In the genomic region with DNA sequence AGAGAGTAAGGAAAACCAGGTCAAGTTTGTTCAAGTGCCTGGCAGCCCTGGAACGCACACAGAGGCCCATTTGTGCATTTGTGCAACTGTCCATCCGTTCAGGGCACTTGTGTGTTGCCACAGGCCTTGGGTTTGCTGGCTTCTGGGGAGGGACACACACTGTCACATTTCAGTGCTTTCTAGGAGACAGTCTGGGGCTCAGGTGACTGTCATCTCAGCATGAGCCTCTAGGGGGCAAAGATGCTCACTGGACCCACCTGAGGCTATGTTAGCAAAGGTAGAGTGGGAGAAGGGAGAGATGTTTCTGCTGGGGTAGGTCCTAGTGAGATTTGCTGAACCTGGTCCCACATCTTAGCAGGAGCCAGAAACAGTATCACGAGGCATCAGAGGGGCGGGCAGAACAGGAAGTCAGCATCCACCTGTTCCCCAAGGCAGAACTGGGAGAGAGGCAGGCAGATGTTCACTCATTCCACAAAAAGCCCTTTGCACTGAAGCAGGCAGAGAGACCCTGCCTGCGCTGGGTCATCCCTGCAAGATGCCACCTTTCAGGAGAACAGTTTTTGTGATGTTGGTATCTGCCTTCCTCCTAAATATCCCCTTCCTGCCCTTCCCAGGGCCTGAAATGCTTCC, we compare ENCODE assay signal across 8 cellular contexts. TPM values are rescaled to one million over a fixed set of nuclear protein-coding genes. Genes with fewer than 3 reads are reported as not detected.
DNase-seq lines count a peak whose midpoint lies in the region; ATAC-seq, FAIRE-seq and TF ChIP-seq lines count a peak whose summit lies in the region.

No MANE protein-coding gene starts in this region.

- H3K9me3 ChIP-seq in Caco-2 (no peaks in the 10 kb centered on the region), adrenal gland (replicated peaks in 1 of 3) (no peaks in the 10 kb centered on the region), keratinocyte (ENCODE audit: control insufficient read depth, low read depth, low read length) (no peaks in the 10 kb centered on the region)

- H3K9me3 Mint-ChIP-seq in Caco-2 (ENCODE audit: unreplicated experiment) = no peaks in the 10 kb centered on the region
- H3K9me3 Mint-ChIP-seq in stimulated activated effector memory CD8-positive, alpha-beta T cell treated with anti-CD3 and anti-CD28 coated beads, Interleukin-12 subunit alpha, Interleukin-12 subunit beta, amount 100 ng/mL, for 72 hours = no peaks in the 10 kb centered on the region

- H3K27ac ChIP-seq in adrenal gland (peak overlapping the region in 4 of 5 donors; percentile 20 to 74 (median 52)), keratinocyte (ENCODE audit: control insufficient read depth, insufficient read depth, low read length) (no peak overlapping the region)

- H3K4me3 ChIP-seq in Caco-2 (ENCODE audit: low read depth, low read length) (no peak overlapping the region), adrenal gland (no peak overlapping the region), keratinocyte (ENCODE audit: control insufficient read depth in 2 of 3, extremely low read depth in 1 of 3, insufficient read depth in 2 of 3, low read depth in 1 of 3, low read length in 3 of 3) (no peak overlapping the region)

- H3K27me3 ChIP-seq in Caco-2 (replicated peaks; ENCODE audit: control insufficient read depth, insufficient read depth, low read length) (no peaks in the 10 kb centered on the region), adrenal gland (no peaks in the 10 kb centered on the region), keratinocyte (ENCODE audit: control insufficient read depth, extremely low read depth, insufficient read depth, low read length) (no peaks in the 10 kb centered on the region)

- no peak overlapping the region for H3K4me3 Mint-ChIP-seq in Caco-2 (ENCODE audit: unreplicated experiment)
- H3K4me3 Mint-ChIP-seq in stimulated activated effector memory CD8-positive, alpha-beta T cell treated with anti-CD3 and anti-CD28 coated beads, Interleukin-12 subunit alpha, Interleukin-12 subunit beta, amount 100 ng/mL, for 72 hours = no peak overlapping the region

- H4K20me1 ChIP-seq in keratinocyte (ENCODE audit: control insufficient read depth, extremely low read depth, insufficient read depth, low read length) = peaks cover 42% of the 10 kb centered on the region

- H3K79me2 ChIP-seq in keratinocyte (ENCODE audit: control insufficient read depth, insufficient read depth, low read length) = peaks cover 74% of the 10 kb centered on the region

- H3K9me1 ChIP-seq in keratinocyte (ENCODE audit: control insufficient read depth, extremely low read depth, insufficient read depth, low read length) = peaks cover 10% of the 10 kb centered on the region

- DNase-seq in Caco-2 = peak; percentile 71 to 77
- DNase-seq in SK-MEL-5 (ENCODE audit: low read depth, low spot score) = peak; percentile 45
- DNase-seq in adrenal gland = peak in 1 of 7 donors; percentile 75
- DNase-seq in keratinocyte (ENCODE audit: low read depth, low spot score) = no peak
- DNase-seq in stimulated activated effector memory CD8-positive, alpha-beta T cell treated with anti-CD3 and anti-CD28 coated beads, Interleukin-12 subunit alpha, Interleukin-12 subunit beta, amount 100 ng/mL, for 72 hours (ENCODE audit: low spot score in 2 of 2) = peak in 1 of 2 donors; percentile 69
- DNase-seq in HCEC 1CT = no peak
- DNase-seq in foreskin melanocyte = no peak

- peak; percentile 69 for FAIRE-seq in keratinocyte (lab: Jason Lieb, UNC)

- H3K27ac Mint-ChIP-seq in Caco-2 (ENCODE audit: unreplicated experiment) = no peak overlapping the region
- no peak overlapping the region for H3K27ac Mint-ChIP-seq in stimulated activated effector memory CD8-positive, alpha-beta T cell treated with anti-CD3 and anti-CD28 coated beads, Interleukin-12 subunit alpha, Interleukin-12 subunit beta, amount 100 ng/mL, for 72 hours

- TF ChIP-seq POLR2A in adrenal gland (IDR thresholded peaks at IDR 0.05) = no peak

- H3K36me3 ChIP-seq in Caco-2 (ENCODE audit: control insufficient read depth, insufficient read depth, low read length) = no peaks in the 10 kb centered on the region; the same call in 1 of the 2 replicates
- H3K36me3 ChIP-seq in adrenal gland (replicated peaks in 1 of 2) = no peaks in the 10 kb centered on the region
- H3K36me3 ChIP-seq in keratinocyte (ENCODE audit: control insufficient read depth in 2 of 2, extremely low read depth in 1 of 2, insufficient read depth in 2 of 2, low read length in 2 of 2) = peaks cover 5 to 6% of the 10 kb centered on the region in 2 experiments

- peaks cover 13% of the 10 kb centered on the region for H3K4me1 Mint-ChIP-seq in Caco-2 (ENCODE audit: low read depth, unreplicated experiment)
- peaks cover 34% of the 10 kb centered on the region for H3K4me1 Mint-ChIP-seq in stimulated activated effector memory CD8-positive, alpha-beta T cell treated with anti-CD3 and anti-CD28 coated beads, Interleukin-12 subunit alpha, Interleukin-12 subunit beta, amount 100 ng/mL, for 72 hours

- intact Hi-C loops in Caco-2 (cut with micrococcal nuclease; ENCODE audit: unreplicated experiment) (loop anchor here (10.0 kb wide), 1 partner anchor 125 kb away; no protein-coding TSS in a partner anchor), adrenal gland (cut with DNase I) (no loop called here)

- no peak overlapping the region for H3K9ac ChIP-seq in keratinocyte (ENCODE audit: control insufficient read depth, extremely low read depth, insufficient read depth, low read length)

- no peaks in the 10 kb centered on the region for H3K4me1 ChIP-seq in Caco-2
- H3K4me1 ChIP-seq in adrenal gland (replicated peaks in 1 of 2) = peaks cover 19 to 71% of the 10 kb centered on the region in 2 donors
- peaks cover 37% of the 10 kb centered on the region for H3K4me1 ChIP-seq in keratinocyte (ENCODE audit: control insufficient read depth, extremely low read depth, insufficient read depth, low read length)

- dilution Hi-C loops in keratinocyte (cut with MboI; ENCODE audit: extremely low pct_ligation_motif_present, low sequenced_read_pairs) = no loop called here

- peak; percentile 83 to 86 for TF ChIP-seq CTCF in Caco-2 (IDR thresholded peaks at IDR 0.05; ENCODE audit: insufficient read depth in 1 of 2, low read depth in 1 of 2, low read length in 1 of 2, severe bottlenecking in 1 of 2, unreplicated experiment in 1 of 2)
- peak; percentile 18 to 54 (median 39) for TF ChIP-seq CTCF in adrenal gland (IDR thresholded peaks at IDR 0.05)
- TF ChIP-seq CTCF in keratinocyte (optimal IDR thresholded peaks at IDR 0.05 in 1 of 3, IDR thresholded peaks at IDR 0.05 in 1 of 3, conservative IDR thresholded peaks at IDR 0.05 in 1 of 3; ENCODE audit: extremely low read depth in 1 of 3, insufficient read depth in 2 of 3, low read length in 3 of 3) = peak; percentile 73 to 88 (median 74)

- 53 to 58% (median 56%) methylated on average over 4 to 5 of the region's 5 CpGs for WGBS in adrenal gland, 4 donors

- no peaks in the 10 kb centered on the region for H3K27me3 Mint-ChIP-seq in Caco-2 (ENCODE audit: insufficient read depth, unreplicated experiment)

- no peak overlapping the region for H3K4me2 ChIP-seq in keratinocyte (ENCODE audit: control insufficient read depth, extremely low read depth, insufficient read depth, low read depth, low read length)

- H3K36me3 Mint-ChIP-seq in Caco-2 (ENCODE audit: insufficient read depth, unreplicated experiment) = peaks cover 16% of the 10 kb centered on the region
- H3K36me3 Mint-ChIP-seq in stimulated activated effector memory CD8-positive, alpha-beta T cell treated with anti-CD3 and anti-CD28 coated beads, Interleukin-12 subunit alpha, Interleukin-12 subunit beta, amount 100 ng/mL, for 72 hours = no peaks in the 10 kb centered on the region

- no TSS peak for BruUV-seq in Caco-2 (replicated peaks; lab: Mats Ljungman, UMichigan)

- in situ Hi-C loops in SK-MEL-5 (cut with HindIII; ENCODE audit: low pct_unique_long_range_greater_than_20kb, low sequenced_read_pairs) = no loop called here

- no peak overlapping the region for H2AFZ ChIP-seq in keratinocyte (ENCODE audit: control insufficient read depth, low read length)

- POLR2A ChIA-PET in Caco-2 (lab: Charles Lee) = no interaction called here

- CTCF ChIA-PET in Caco-2 (lab: Charles Lee) = no interaction called here

- ATAC-seq in HG02798 (IDR thresholded peaks at IDR 0.05; ENCODE audit: poor library complexity, unreplicated experiment) = peak; percentile 55
- ATAC-seq in stimulated activated effector memory CD8-positive, alpha-beta T cell treated with anti-CD3 and anti-CD28 coated beads, Interleukin-12 subunit alpha, Interleukin-12 subunit beta, amount 100 ng/mL, for 72 hours = peak; percentile 79

RNA-seq across cellular contexts. Expression of a gene that starts 48.5 kb away (rescaled TPM):
- 44.3 and 46.7 TPM in 2 replicates for total RNA-seq in Caco-2 (2022)
- 9.4 and 15.9 TPM in 2 replicates for total RNA-seq in SK-MEL-5 (2014; rRNA removed; shearing (Covaris generic))
- polyA plus RNA-seq in SK-MEL-5 (2015; cell fraction: cytosol; rRNA removed) = 59.3 and 80.8 TPM in 2 replicates
- 57.7 and 83.7 TPM in 2 replicates for polyA plus RNA-seq in SK-MEL-5 (2015; cell fraction: nucleus; rRNA removed)
- total RNA-seq in adrenal gland = 10 to 100 TPM; 14.7 to 37.3 (median 28.1) TPM
- polyA plus RNA-seq in adrenal gland = 10 to 100 TPM in 2 of 3 donors, 1 to 10 TPM in 1; 4.2 to 31.2 (median 14.6) TPM
- polyA plus RNA-seq in keratinocyte = 2.6 to 3.8 TPM (median 3.2 TPM) in 3 replicates
- polyA plus RNA-seq in keratinocyte (2011; ENCODE audit: low read depth) = 4.4 TPM
- 1.5 and 4.3 TPM in 2 replicates for polyA plus RNA-seq in keratinocyte (2011; cell fraction: cytosol; rRNA removed)
- polyA plus RNA-seq in keratinocyte (2011; cell fraction: nucleus; rRNA removed) = 12.7 and 22.4 TPM in 2 replicates
- 7.9 and 17.1 TPM in 2 replicates for polyA plus RNA-seq in keratinocyte (2012; ENCODE audit: low replicate concordance)
- polyA minus RNA-seq in keratinocyte = 7.0 to 17.7 TPM (median 7.2 TPM) in 3 replicates
- 12.1 TPM for polyA minus RNA-seq in keratinocyte (2011; cell fraction: cytosol; rRNA and poly(A)+ RNA removed)
- 16.7 and 20.6 TPM in 2 replicates for polyA minus RNA-seq in keratinocyte (2011; cell fraction: nucleus; rRNA and poly(A)+ RNA removed)

Comparison
In these comparisons a context has a peak if more than half of its experiments do, and no peak if none do; other contexts are left out.
1. DNase-seq: peak in Caco-2 (2 of 2) and SK-MEL-5 (single experiment); none in keratinocyte (single experiment), HCEC 1CT (single experiment) and foreskin melanocyte (single experiment).
2. Peak in every context shown above with its lines, with median percentiles within 50 percentile points of each other: CTCF ChIP-seq.